Comparison of ENCODE assay signal across 33 cellular contexts in the genomic region with DNA sequence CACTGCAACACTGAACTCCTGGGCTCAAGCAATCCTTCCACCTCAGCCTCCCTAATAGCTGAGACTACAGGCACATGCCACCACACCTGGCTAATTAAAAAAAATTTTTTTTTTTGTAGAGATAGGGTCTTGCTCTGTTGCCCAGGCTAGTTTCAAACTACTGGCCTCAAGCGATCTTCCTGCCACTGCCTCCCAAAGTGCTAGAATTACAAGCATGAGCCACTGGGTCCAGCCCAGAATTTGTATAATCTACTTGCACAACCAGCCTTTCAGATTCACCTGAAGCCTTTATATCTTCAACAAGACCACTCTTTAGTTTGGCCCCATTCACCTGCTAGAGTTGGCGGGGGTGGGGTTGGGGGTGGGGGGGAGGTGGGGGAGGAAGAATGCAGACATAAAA.
"Had no signal": no experiment of that assay in that cellular context is flagged by ENCODE, and none has a peak within 500 bp of the region (broad histone marks: within the 10 kb centered on the region; RNA-seq: fewer than 3 reads in every experiment).

No MANE protein-coding gene starts in this region.

- H3K36me3 ChIP-seq: MG63 had no signal

- DNase-seq: Karpas-422, KBM-7, KG1, MG63, MM.1S, NCI-H1048, NCI-H1092, NCI-H1092 treated with DMSO at 0.1 percent for 48 hours, NCI-H1105, NCI-H1105 treated with DMSO at 0.1 percent for 48 hours, NCI-H1417, NCI-H1417 treated with DMSO at 0.1 percent for 48 hours, NCI-H1436, NCI-H1436 treated with DMSO at 0.1 percent for 48 hours, NCI-H146, NCI-H1694, NCI-H1694 treated with DMSO at 0.1 percent for 48 hours, NCI-H187, NCI-H187 treated with DMSO at 0.1 percent for 48 hours, NCI-H1930, NCI-H2029, NCI-H2029 treated with DMSO at 0.1 percent for 48 hours, NCI-H2081, NCI-H2081 treated with DMSO at 0.1 percent for 48 hours, NCI-H2107, NCI-H2171, NCI-H2171 treated with DMSO at 0.1 percent for 48 hours, NCI-H2227 treated with DMSO at 0.1 percent for 48 hours, NCI-H226, NCI-H345, NCI-H446, NCI-H446 treated with DMSO at 0.1 percent for 48 hours had no signal

- H3K27me3 ChIP-seq: MG63 had no signal

- H3K9me3 ChIP-seq: MG63 had no signal

- H3K9ac ChIP-seq: KMS-11 had no signal

- H3K4me3 ChIP-seq: MG63 had no signal

- H3K27ac ChIP-seq: KMS-11 had no signal

- H3K4me2 ChIP-seq: KMS-11 had no signal
